In the genomic region with DNA sequence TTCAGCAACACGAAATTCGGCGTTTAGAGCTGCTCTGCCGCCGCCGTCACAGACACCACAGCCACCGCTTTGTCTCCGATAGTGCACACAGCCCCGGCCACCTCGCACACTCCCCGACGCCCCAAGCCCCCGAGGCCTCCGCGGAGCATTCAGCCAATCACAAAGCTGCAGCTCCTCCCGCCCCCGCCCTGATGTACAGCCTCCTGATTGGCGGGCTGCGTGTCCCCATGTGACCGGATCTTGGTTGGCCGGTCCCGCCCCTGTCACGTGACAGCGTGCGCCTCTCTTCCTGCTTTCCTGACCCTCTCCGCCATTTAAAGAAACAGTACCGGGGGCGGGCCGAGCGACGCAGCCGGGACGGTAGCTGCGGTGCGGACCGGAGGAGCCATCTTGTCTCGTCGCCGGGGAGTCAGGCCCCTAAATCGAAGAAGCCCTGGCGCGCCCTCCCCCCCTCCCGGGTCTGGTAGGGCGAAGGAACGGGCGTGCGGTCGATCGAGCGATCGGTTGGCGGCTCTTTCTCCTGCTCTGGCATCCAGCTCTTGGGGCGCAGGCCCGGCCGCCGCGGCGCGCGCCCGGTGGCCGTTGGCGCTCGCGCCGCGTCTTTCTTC, we compare ENCODE assay signal across 8 cellular contexts. TPM values are rescaled to one million over a fixed set of nuclear protein-coding genes. Genes with fewer than 3 reads are reported as not detected.
DNase-seq lines count a peak whose midpoint lies in the region; ATAC-seq, FAIRE-seq and TF ChIP-seq lines count a peak whose summit lies in the region.

A gene (plus strand): TSS at position 342 of the 608 bp plus-strand sequence.

- no peak; a peak in 1 of 3 replicates for TF ChIP-seq EP300 in H1 (IDR thresholded peaks at IDR 0.05; ENCODE audit: borderline replicate concordance in 1 of 2, low read depth in 2 of 2, low read length in 2 of 2)

- peaks cover 46 to 89% of the 10 kb centered on the region in 2 experiments for H3K79me2 ChIP-seq in H1 (ENCODE audit: control insufficient read depth in 1 of 2, insufficient read depth in 2 of 2, low read length in 2 of 2)

- H3K14ac ChIP-seq in H1 (ENCODE audit: insufficient read length), result peak within 1 kb of the TSS; percentile 95

- TF ChIP-seq CTCF in H1 (IDR thresholded peaks at IDR 0.05; ENCODE audit: control extremely low read depth in 1 of 3, insufficient read depth in 1 of 3, low read depth in 1 of 3, low read length in 3 of 3), result no peak

- H3K23me2 ChIP-seq in H1 (ENCODE audit: low read depth, low read length), result peaks cover 12% of the 10 kb centered on the region

- H4K91ac ChIP-seq in H1 (replicated peaks; ENCODE audit: insufficient read length, low read length), result no peak within 1 kb of the TSS

- H3K36me3 ChIP-seq in H1 (ENCODE audit: control insufficient read depth in 2 of 4, insufficient read depth in 4 of 4, low read length in 3 of 4), result peaks cover 10 to 40% (median 25%) of the 10 kb centered on the region in 4 experiments; a peak in 7 of 8 replicates

- H2BK15ac ChIP-seq in H1 (ENCODE audit: low read length), result no peak within 1 kb of the TSS

- H2BK12ac ChIP-seq in H1 (ENCODE audit: low read depth, low read length), result peak within 1 kb of the TSS; percentile 31; the same call in 1 of the 2 replicates

- peak within 1 kb of the TSS; percentile 28 for H3K18ac ChIP-seq in H1 (ENCODE audit: extremely low read depth, low read length)

- peaks cover 25% of the 10 kb centered on the region for H3K4me1 Mint-ChIP-seq in memory B cell

- no peak within 1 kb of the TSS for H2AFZ ChIP-seq in H1 (ENCODE audit: low read length)

- H3K4me3 Mint-ChIP-seq in memory B cell, result peak within 1 kb of the TSS; percentile 96

- peaks cover 2% of the 10 kb centered on the region for H3K9me3 Mint-ChIP-seq in memory B cell

- peak within 1 kb of the TSS; percentile 93 for H3K27ac ChIP-seq in H1 (ENCODE audit: low read depth, low read length)

- no peak for FAIRE-seq in H1 (lab: Jason Lieb, UNC)

- peak within 1 kb of the TSS; percentile 67 to 84 (median 74) for H3K4me3 ChIP-seq in H1 (ENCODE audit: extremely low read depth in 1 of 4, insufficient read depth in 2 of 4, low read depth in 3 of 4, low read length in 4 of 4)

- H2BK20ac ChIP-seq in H1 (ENCODE audit: low read length), result no peak within 1 kb of the TSS

- H4K20me1 ChIP-seq in H1 (replicated peaks in 1 of 2; ENCODE audit: control insufficient read depth in 1 of 2, insufficient read depth in 2 of 2, low read length in 2 of 2), result peaks cover 22 to 30% of the 10 kb centered on the region in 2 experiments

- peak within 1 kb of the TSS; percentile 89 to 97 for H3K4me2 ChIP-seq in H1 (ENCODE audit: insufficient read depth in 1 of 2, low read depth in 2 of 2, low read length in 2 of 2)

- H3K79me1 ChIP-seq in H1 (ENCODE audit: low read depth, low read length), result peaks cover 15% of the 10 kb centered on the region

- H3K27me3 Mint-ChIP-seq in memory B cell, result no peaks in the 10 kb centered on the region

- H4K5ac ChIP-seq in H1 (ENCODE audit: insufficient read length, low read depth, low read length), result peak within 1 kb of the TSS; percentile 82

- peak within 1 kb of the TSS; percentile 83 to 95 (median 86) for H3K9ac ChIP-seq in H1 (replicated peaks in 1 of 4; ENCODE audit: extremely low read depth in 1 of 4, low read depth in 3 of 4, low read length in 3 of 4)

- POLR2A ChIA-PET in H1 (lab: Charles Lee; ENCODE audit: partially characterized antibody), result interaction anchor here (0.6 to 9.7 kb wide), 55 partner anchors 9 to 378 kb away, joined by 3 to 220 read pairs (median 5); a partner anchor contains a TSS

- no peaks in the 10 kb centered on the region for H3K27me3 ChIP-seq in H1 (replicated peaks in 1 of 4; ENCODE audit: control insufficient read depth in 3 of 4, extremely low read depth in 1 of 4, insufficient read depth in 3 of 4, low read length in 3 of 4)

- peaks cover 0 to 7% (median 4%) of the 10 kb centered on the region in 4 experiments; a peak in 4 of 7 replicates for H3K4me1 ChIP-seq in H1 (replicated peaks in 1 of 4; ENCODE audit: control insufficient read depth in 3 of 4, insufficient read depth in 4 of 4, low read length in 3 of 4)

- TF ChIP-seq RAD21 in H1 (IDR thresholded peaks at IDR 0.05 in 1 of 2, conservative IDR thresholded peaks at IDR 0.05 in 1 of 2; ENCODE audit: low read depth in 2 of 2, low read length in 2 of 2), result peak in 1 of 2 experiments; percentile 0; a peak in 2 of 4 replicates

- no peak within 1 kb of the TSS for H2BK120ac ChIP-seq in H1 (replicated peaks; ENCODE audit: low read depth, low read length)

- H4K8ac ChIP-seq in H1 (ENCODE audit: extremely low read depth, insufficient read depth, low read length), result peak within 1 kb of the TSS; percentile 98

- CTCF ChIA-PET in H1 (lab: Charles Lee; ENCODE audit: partially characterized antibody), result interaction anchor here (0.8 to 4.5 kb wide), 4 partner anchors 9 to 123 kb away, joined by 3 to 38 read pairs (median 6); no protein-coding TSS in a partner anchor

- peak; percentile 85 to 97 for TF ChIP-seq POLR2A in H1 (IDR thresholded peaks at IDR 0.05; ENCODE audit: control extremely low read depth in 1 of 2, low read depth in 2 of 2, low read length in 2 of 2)

- peak within 1 kb of the TSS; percentile 35 for H3K23ac ChIP-seq in H1 (ENCODE audit: insufficient read length)

- peaks cover 0 to 3% of the 10 kb centered on the region in 2 experiments; a peak in 1 of 4 replicates for H3K9me3 ChIP-seq in H1 (ENCODE audit: insufficient read depth in 2 of 2, low read depth in 1 of 2, low read length in 1 of 2)

- ATAC-seq in GM21360 (IDR thresholded peaks at IDR 0.05; ENCODE audit: unreplicated experiment) (peak; percentile 71), memory B cell (ENCODE audit: low read depth) (peak; percentile 87)

- DNase-seq in CMK (ENCODE audit: low read depth) (peak; percentile 96), HT1080 (ENCODE audit: low read depth) (peak; percentile 99), NOMO-1 treated with DMSO at 0.1 percent for 48 hours (lab: John Stamatoyannopoulos, UW; ENCODE audit: unreplicated experiment) (peak; percentile 95), H1 (ENCODE audit: low read depth in 1 of 2, low spot score in 2 of 2) (peak; percentile 93), memory B cell (ENCODE audit: low spot score in 2 of 2) (peak; percentile 93 to 94)
- DNase-seq in activated CD8-positive, alpha-beta memory T cell treated with anti-CD3 and anti-CD28 coated beads for 48 hours (ENCODE audit: low read depth in 2 of 3, low spot score in 2 of 3), result peak; percentile 87 to 93 (median 91)
- DNase-seq in stimulated activated CD8-positive, alpha-beta memory T cell treated with anti-CD3 and anti-CD28 coated beads, Interleukin-12 subunit alpha, Interleukin-12 subunit beta, amount 100 ng/mL, for 24 hours (ENCODE audit: extremely low read depth), result peak; percentile 94

- WGBS in H1 (ENCODE audit: extremely low coverage in 1 of 2, insufficient coverage in 1 of 2, insufficient read length in 1 of 2, insufficient replicate concordance in 2 of 2, low coverage in 1 of 2, low lambda C conversion rate in 2 of 2, missing lambda C conversion rate in 1 of 2), 2 experiments, result 1% methylated on average over 19 of the region's 67 CpGs; no CpG with 5 or more reads in 1 of the 2 experiments

- H2BK5ac ChIP-seq in H1 (ENCODE audit: low read depth, low read length), result peak within 1 kb of the TSS; percentile 76

- H2AK5ac ChIP-seq in H1 (ENCODE audit: low read depth, low read length), result no peak within 1 kb of the TSS

- peak within 1 kb of the TSS; percentile 88 for H3K27ac Mint-ChIP-seq in memory B cell

- H3K4ac ChIP-seq in H1 (replicated peaks; ENCODE audit: insufficient read length, low read depth, low read length), result no peak within 1 kb of the TSS

- peak within 1 kb of the TSS; percentile 65 for H3K56ac ChIP-seq in H1 (replicated peaks; ENCODE audit: insufficient read length, low read depth, low read length)

- peaks cover 29% of the 10 kb centered on the region for H3K36me3 Mint-ChIP-seq in memory B cell

TF ChIP-seq in H1, 55 proteins besides CTCF, POLR2A, EP300 and RAD21 (continues in another document):
- TF ChIP-seq FOSL1 (IDR thresholded peaks at IDR 0.05; ENCODE audit: insufficient read depth, low read depth, low read length) (no peak), CEBPB (IDR thresholded peaks at IDR 0.05; ENCODE audit: low read depth, low read length) (no peak), SUZ12 (IDR thresholded peaks at IDR 0.05; ENCODE audit: low read length) (no peak), NRF1 (IDR thresholded peaks at IDR 0.05; ENCODE audit: low read depth, low read length) (no peak), RNF2 (IDR thresholded peaks at IDR 0.05; ENCODE audit: borderline replicate concordance, low read depth, low read length, missing control alignments, poor library complexity, severe bottlenecking) (no peak)
- TF ChIP-seq, protein P1, sequence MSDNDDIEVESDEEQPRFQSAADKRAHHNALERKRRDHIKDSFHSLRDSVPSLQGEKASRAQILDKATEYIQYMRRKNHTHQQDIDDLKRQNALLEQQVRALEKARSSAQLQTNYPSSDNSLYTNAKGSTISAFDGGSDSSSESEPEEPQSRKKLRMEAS (IDR thresholded peaks at IDR 0.05), result peak; percentile 85
- TF ChIP-seq, protein P2, sequence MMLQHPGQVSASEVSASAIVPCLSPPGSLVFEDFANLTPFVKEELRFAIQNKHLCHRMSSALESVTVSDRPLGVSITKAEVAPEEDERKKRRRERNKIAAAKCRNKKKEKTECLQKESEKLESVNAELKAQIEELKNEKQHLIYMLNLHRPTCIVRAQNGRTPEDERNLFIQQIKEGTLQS (IDR thresholded peaks at IDR 0.05; ENCODE audit: insufficient read depth, low read depth, low read length), result peak; percentile 96

RNA-seq across cellular contexts. Expression of the gene that starts here (rescaled TPM):
- 31.0 and 40.4 TPM in 2 replicates for total RNA-seq in HT1080 (2014; rRNA removed; shearing (Covaris generic))
- 59.3 and 74.5 TPM in 2 replicates for polyA plus RNA-seq in HT1080 (2015; cell fraction: cytosol; rRNA removed)
- 215 and 232 TPM in 2 replicates for polyA plus RNA-seq in HT1080 (2015; cell fraction: nucleus; rRNA removed)
- total RNA-seq in H1 (2021; fragmentation: NEBNext Ultra II Directional; extraction: Animal tissue kit (Norgen Biotek cat#: 25700)), result 106 and 119 TPM in 2 replicates
- polyA plus RNA-seq in H1 (2011; rRNA removed), result 86.0 and 129 TPM in 2 replicates
- 105 TPM for polyA plus RNA-seq in H1 (2011; cell fraction: cytosol; rRNA removed)
- 156 TPM for polyA plus RNA-seq in H1 (2011; cell fraction: nucleus; rRNA removed)
- 59.4 to 101 TPM (median 78.8 TPM) in 4 replicates for polyA plus RNA-seq in H1 (2012, experiment 1 of 2)
- 5.0 TPM for polyA plus RNA-seq in H1 (2012, experiment 2 of 2)
- polyA plus RNA-seq in H1 (2013, experiment 1 of 2), result 132 TPM
- 133 TPM for polyA plus RNA-seq in H1 (2013, experiment 2 of 2)
- polyA minus RNA-seq in H1 (2011; rRNA and poly(A)+ RNA removed), result 142 and 192 TPM in 2 replicates
- polyA minus RNA-seq in H1 (2011; cell fraction: cytosol; rRNA and poly(A)+ RNA removed), result 62.4 TPM
- 137 TPM for polyA minus RNA-seq in H1 (2011; cell fraction: nucleus; rRNA and poly(A)+ RNA removed)

Comparison
In these comparisons a context has a peak if more than half of its experiments do, and no peak if none do; other contexts are left out.
1. Peak in every context shown above with its lines: DNase-seq, ATAC-seq, H3K4me3 ChIP-seq and H3K27ac ChIP-seq.